In genomic region chr4:74659576-74660411, GRCh38 we compare ENCODE assay signal across 11 cellular contexts.
DNase-seq lines count a peak whose midpoint lies in the region; ATAC-seq, FAIRE-seq and TF ChIP-seq lines count a peak whose summit lies in the region.
"Had no signal": no experiment of that assay in that cellular context is flagged by ENCODE, and none has a peak within 500 bp of the region (broad histone marks: within the 10 kb centered on the region; RNA-seq: fewer than 3 reads in every experiment).

No MANE protein-coding gene starts in this region.

- H2AFZ ChIP-seq in ACC112 (ENCODE audit: low read length, unreplicated experiment) (no peak overlapping the region), astrocyte (ENCODE audit: low read depth, low read length) (no peak overlapping the region), keratinocyte (ENCODE audit: control insufficient read depth, low read length) (no peak overlapping the region), OCI-LY7 (ENCODE audit: low read length) (no peak overlapping the region)

- no peaks in the 10 kb centered on the region for H3K79me2 ChIP-seq in ACC112 (ENCODE audit: control insufficient read depth, insufficient read depth, low read length, unreplicated experiment)
- H3K79me2 ChIP-seq in astrocyte (ENCODE audit: insufficient read depth, low read length) = no peaks in the 10 kb centered on the region
- no peaks in the 10 kb centered on the region for H3K79me2 ChIP-seq in keratinocyte (ENCODE audit: control insufficient read depth, insufficient read depth, low read length)
- H3K79me2 ChIP-seq in OCI-LY7 (ENCODE audit: insufficient read depth, low read depth, low read length) = no peaks in the 10 kb centered on the region

- H3K27me3 Mint-ChIP-seq in astrocyte (ENCODE audit: low read depth, unreplicated experiment) = no peaks in the 10 kb centered on the region
- H3K27me3 Mint-ChIP-seq in activated CD8-positive, alpha-beta T cell treated with anti-CD3 and anti-CD28 coated beads for 36 hours = peaks cover 3% of the 10 kb centered on the region

- ATAC-seq in GM19023 (IDR thresholded peaks at IDR 0.05; ENCODE audit: unreplicated experiment) = no peak
- ATAC-seq in activated CD8-positive, alpha-beta T cell treated with anti-CD3 and anti-CD28 coated beads for 36 hours = no peak

- H3K4me2 ChIP-seq in astrocyte (ENCODE audit: low read length) (peak overlapping the region; percentile 15), keratinocyte (ENCODE audit: control insufficient read depth, extremely low read depth, insufficient read depth, low read depth, low read length) (no peak overlapping the region), OCI-LY7 (ENCODE audit: low read length) (no peak overlapping the region)

- peak overlapping the region; percentile 32 for H3K4me3 Mint-ChIP-seq in astrocyte (ENCODE audit: unreplicated experiment)
- no peak overlapping the region for H3K4me3 Mint-ChIP-seq in activated CD8-positive, alpha-beta T cell treated with anti-CD3 and anti-CD28 coated beads for 36 hours

- H3K9ac ChIP-seq in HUES64 (ENCODE audit: low read depth, low read length) (no peak overlapping the region), astrocyte (ENCODE audit: low read length) (no peak overlapping the region), keratinocyte (ENCODE audit: control insufficient read depth, extremely low read depth, insufficient read depth, low read length) (peak overlapping the region; percentile 35)

- intact Hi-C loops in OCI-LY7 (cut with micrococcal nuclease; ENCODE audit: unreplicated experiment) = no loop called here
- intact Hi-C loops in activated CD8-positive, alpha-beta T cell treated with anti-CD3 and anti-CD28 coated beads for 36 hours (cut with micrococcal nuclease) = no loop called here

- dilution Hi-C loops in keratinocyte (cut with MboI; ENCODE audit: extremely low pct_ligation_motif_present, low sequenced_read_pairs) = no loop called here

- no peaks in the 10 kb centered on the region for H3K27me3 ChIP-seq in ACC112 (ENCODE audit: insufficient read depth, low read length)
- H3K27me3 ChIP-seq in HUES64 (ENCODE audit: insufficient read depth, low read length) = no peaks in the 10 kb centered on the region
- no peaks in the 10 kb centered on the region for H3K27me3 ChIP-seq in astrocyte (ENCODE audit: insufficient read depth, low read length)
- H3K27me3 ChIP-seq in keratinocyte (ENCODE audit: control insufficient read depth, extremely low read depth, insufficient read depth, low read length) = no peaks in the 10 kb centered on the region
- H3K27me3 ChIP-seq: ovary had no signal

- H3K9me3 ChIP-seq in HUES64 (ENCODE audit: insufficient read depth, low read depth, low read length) (no peaks in the 10 kb centered on the region), astrocyte (ENCODE audit: insufficient read depth, low read depth, low read length) (no peaks in the 10 kb centered on the region), keratinocyte (ENCODE audit: control insufficient read depth, low read depth, low read length) (no peaks in the 10 kb centered on the region), OCI-LY7 (ENCODE audit: low read length) (no peaks in the 10 kb centered on the region)
- H3K9me3 ChIP-seq: ovary had no signal

- DNase-seq in astrocyte (ENCODE audit: low read depth) (peak; percentile 99), keratinocyte (ENCODE audit: low read depth, low spot score) (peak; percentile 97), OCI-LY7 (ENCODE audit: low spot score) (no peak), coronary artery (ENCODE audit: low spot score) (no peak)
- no peak for DNase-seq in activated CD8-positive, alpha-beta T cell treated with anti-CD3 and anti-CD28 coated beads for 36 hours
- DNase-seq: activated T-cell treated with anti-CD3 and anti-CD28 coated beads for 4 hours, DMS153 had no signal

- H3K4me3 ChIP-seq in ACC112 (ENCODE audit: low read depth, low read length) = no peak overlapping the region
- no peak overlapping the region for H3K4me3 ChIP-seq in HUES64 (ENCODE audit: low read length)
- H3K4me3 ChIP-seq in astrocyte (ENCODE audit: insufficient read depth, low read depth, low read length) = no peak overlapping the region
- H3K4me3 ChIP-seq in keratinocyte (ENCODE audit: control insufficient read depth in 2 of 3, extremely low read depth in 1 of 3, insufficient read depth in 2 of 3, low read depth in 1 of 3, low read length in 3 of 3) = no peak overlapping the region
- no peak overlapping the region for H3K4me3 ChIP-seq in OCI-LY7 (ENCODE audit: low read depth, low read length, poor library complexity, severe bottlenecking)
- no peak overlapping the region for H3K4me3 ChIP-seq in coronary artery
- H3K4me3 ChIP-seq: ovary had no signal

- H3K4me1 ChIP-seq in ACC112 (ENCODE audit: control insufficient read depth, insufficient read depth, low read length, unreplicated experiment) (peaks cover 31% of the 10 kb centered on the region), HUES64 (ENCODE audit: insufficient read depth, low read length) (peaks cover 23% of the 10 kb centered on the region), astrocyte (ENCODE audit: insufficient read depth, low read length) (peaks cover 9% of the 10 kb centered on the region), keratinocyte (ENCODE audit: control insufficient read depth, extremely low read depth, insufficient read depth, low read length) (peaks cover 37% of the 10 kb centered on the region), OCI-LY7 (ENCODE audit: insufficient read depth, low read length, poor library complexity, severe bottlenecking) (no peaks in the 10 kb centered on the region)

- BruUV-seq in OCI-LY7 (replicated peaks; lab: Mats Ljungman, UMichigan) = no TSS peak

- CTCF ChIA-PET in OCI-LY7 (lab: Charles Lee; ENCODE audit: unreplicated experiment) = no interaction called here
- CTCF ChIA-PET in activated CD8-positive, alpha-beta T cell treated with anti-CD3 and anti-CD28 coated beads for 36 hours (lab: Charles Lee) = no interaction called here

- peak; percentile 97 for FAIRE-seq in astrocyte (lab: Jason Lieb, UNC)
- peak; percentile 97 for FAIRE-seq in keratinocyte (lab: Jason Lieb, UNC)

- TF ChIP-seq CTCF in astrocyte (IDR thresholded peaks at IDR 0.05; ENCODE audit: insufficient read depth, low read depth, low read length) (no peak), keratinocyte (optimal IDR thresholded peaks at IDR 0.05 in 1 of 3, IDR thresholded peaks at IDR 0.05 in 1 of 3, conservative IDR thresholded peaks at IDR 0.05 in 1 of 3; ENCODE audit: extremely low read depth in 1 of 3, insufficient read depth in 2 of 3, low read length in 3 of 3) (no peak), OCI-LY7 (conservative IDR thresholded peaks at IDR 0.05; ENCODE audit: low read length) (no peak), coronary artery (IDR thresholded peaks at IDR 0.05) (no peak)
- TF ChIP-seq CTCF in activated CD8-positive, alpha-beta T cell treated with anti-CD3 and anti-CD28 coated beads for 36 hours (IDR thresholded peaks at IDR 0.05) = no peak

- no peaks in the 10 kb centered on the region for H3K9me3 Mint-ChIP-seq in astrocyte (ENCODE audit: unreplicated experiment)
- H3K9me3 Mint-ChIP-seq in activated CD8-positive, alpha-beta T cell treated with anti-CD3 and anti-CD28 coated beads for 36 hours = no peaks in the 10 kb centered on the region

- H3K9me1 ChIP-seq in keratinocyte (ENCODE audit: control insufficient read depth, extremely low read depth, insufficient read depth, low read length) = no peaks in the 10 kb centered on the region

- peak overlapping the region; percentile 85 for H3K27ac ChIP-seq in ACC112 (ENCODE audit: low read depth, low read length)
- H3K27ac ChIP-seq in HUES64 (ENCODE audit: low read depth, low read length) = peak overlapping the region; percentile 50
- H3K27ac ChIP-seq in astrocyte (ENCODE audit: low read depth, low read length) = peak overlapping the region; percentile 44
- H3K27ac ChIP-seq in keratinocyte (ENCODE audit: control insufficient read depth, insufficient read depth, low read length) = peak overlapping the region; percentile 85
- H3K27ac ChIP-seq in OCI-LY7 (ENCODE audit: low read depth, low read length, poor library complexity, severe bottlenecking) = no peak overlapping the region
- H3K27ac ChIP-seq in coronary artery = no peak overlapping the region
- H3K27ac ChIP-seq: ovary had no signal

- 80% methylated on average over 2 of the region's 3 CpGs for WGBS in HUES64

- no peaks in the 10 kb centered on the region for H3K36me3 Mint-ChIP-seq in astrocyte (ENCODE audit: low read depth, unreplicated experiment)
- no peaks in the 10 kb centered on the region for H3K36me3 Mint-ChIP-seq in activated CD8-positive, alpha-beta T cell treated with anti-CD3 and anti-CD28 coated beads for 36 hours (ENCODE audit: low read depth)

- H3K9me2 ChIP-seq in OCI-LY7 (ENCODE audit: insufficient read depth, low read length) = no peaks in the 10 kb centered on the region

- peak overlapping the region; percentile 95 for H3K27ac Mint-ChIP-seq in astrocyte (ENCODE audit: unreplicated experiment)
- no peak overlapping the region for H3K27ac Mint-ChIP-seq in activated CD8-positive, alpha-beta T cell treated with anti-CD3 and anti-CD28 coated beads for 36 hours

- POLR2A ChIA-PET in OCI-LY7 (lab: Charles Lee) = no interaction called here
- POLR2A ChIA-PET in activated CD8-positive, alpha-beta T cell treated with anti-CD3 and anti-CD28 coated beads for 36 hours (lab: Charles Lee) = no interaction called here

- H3K36me3 ChIP-seq in ACC112 (ENCODE audit: insufficient read depth, low read length) (no peaks in the 10 kb centered on the region), HUES64 (ENCODE audit: insufficient read depth, low read length) (no peaks in the 10 kb centered on the region), astrocyte (ENCODE audit: insufficient read depth, low read length) (no peaks in the 10 kb centered on the region), keratinocyte (ENCODE audit: control insufficient read depth in 2 of 2, extremely low read depth in 1 of 2, insufficient read depth in 2 of 2, low read length in 2 of 2) (no peaks in the 10 kb centered on the region), OCI-LY7 (ENCODE audit: insufficient read depth, low read length) (no peaks in the 10 kb centered on the region)
- H3K36me3 ChIP-seq: ovary had no signal

- H3K4me1 Mint-ChIP-seq in astrocyte (ENCODE audit: low read depth, unreplicated experiment) = peaks cover 25% of the 10 kb centered on the region
- H3K4me1 Mint-ChIP-seq in activated CD8-positive, alpha-beta T cell treated with anti-CD3 and anti-CD28 coated beads for 36 hours (ENCODE audit: low read depth) = no peaks in the 10 kb centered on the region

- H4K20me1 ChIP-seq in astrocyte (ENCODE audit: insufficient read depth, low read length) (no peaks in the 10 kb centered on the region), keratinocyte (ENCODE audit: control insufficient read depth, extremely low read depth, insufficient read depth, low read length) (no peaks in the 10 kb centered on the region), OCI-LY7 (ENCODE audit: insufficient read depth, low read length) (no peaks in the 10 kb centered on the region)

Comparison
In these comparisons a context has a peak if more than half of its experiments do, and no peak if none do; other contexts are left out.
1. H3K27ac ChIP-seq: peak in ACC112 (single experiment), HUES64 (single experiment), astrocyte (single experiment) and keratinocyte (single experiment); none in OCI-LY7 (single experiment) and coronary artery (0 of 2).
2. DNase-seq: peak in astrocyte (single experiment) and keratinocyte (single experiment); none in OCI-LY7 (single experiment), coronary artery (single experiment) and activated CD8-positive, alpha-beta T cell treated with anti-CD3 and anti-CD28 coated beads for 36 hours (single experiment).